In the genomic region with DNA sequence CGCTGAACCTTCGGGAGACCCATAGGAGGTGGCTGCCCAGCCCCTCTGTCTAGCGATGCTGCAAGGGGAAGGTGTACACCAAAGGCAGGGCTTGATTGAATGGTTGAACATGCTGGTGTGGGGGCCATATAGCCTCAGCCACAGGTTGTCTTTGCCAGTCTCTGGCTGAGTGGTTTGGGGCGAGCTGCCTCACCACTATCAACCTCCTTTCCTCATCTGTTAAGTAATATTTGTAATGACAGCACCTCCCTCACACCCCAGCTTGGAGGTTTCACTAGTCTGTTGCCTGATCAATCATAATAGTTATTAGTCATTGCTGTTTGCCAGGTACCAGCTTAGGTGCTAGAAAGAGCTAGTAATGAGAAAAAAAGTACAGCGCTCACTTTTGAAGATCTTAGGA, we compare ENCODE assay signal across 14 cellular contexts.
DNase-seq lines count a peak whose midpoint lies in the region; ATAC-seq lines count a peak whose summit lies in the region.
"Had no signal": no experiment of that assay in that cellular context is flagged by ENCODE, and none has a peak within 500 bp of the region (broad histone marks: within the 10 kb centered on the region; RNA-seq: fewer than 3 reads in every experiment).

No MANE protein-coding gene starts in this region.

- H3K27ac Mint-ChIP-seq in activated T-cell treated with anti-CD3 and anti-CD28 coated beads, Interleukin-2, amount 50 U/mL, for 24 hours = peak overlapping the region; percentile 82
- H3K27ac Mint-ChIP-seq in activated naive CD8-positive, alpha-beta T cell treated with anti-CD3 and anti-CD28 coated beads, Interleukin-2, amount 50 U/mL, for 24 hours = peak overlapping the region; percentile 17

- no peak for DNase-seq in activated T-cell treated with anti-CD3 and anti-CD28 coated beads, Interleukin-2, amount 50 U/mL, for 24 hours
- no peak for DNase-seq in activated T-cell treated with anti-CD3 and anti-CD28 coated beads, Interleukin-2, amount 50 U/mL, for 1 hour
- DNase-seq in T-helper 2 cell (peak in 3 of 5 experiments; percentile 26 to 82 (median 40)), NAMALWA (ENCODE audit: low spot score) (no peak), DMS79 treated with DMSO at 0.1 percent for 48 hours (lab: John Stamatoyannopoulos, UW) (no peak)
- DNase-seq in activated naive CD8-positive, alpha-beta T cell treated with anti-CD3 and anti-CD28 coated beads, Interleukin-2, amount 50 U/mL, for 24 hours = peak; percentile 36
- peak; percentile 33 to 47 for DNase-seq in stimulated activated CD8-positive, alpha-beta memory T cell treated with anti-CD3 and anti-CD28 coated beads, Interleukin-15, amount 100 ng/mL, for 48 hours (ENCODE audit: low read depth in 2 of 2)
- DNase-seq: anterior cingulate cortex, Caco-2, foreskin fibroblast, KG1, left ventricle myocardium superior, NCI-H1092 treated with DMSO at 0.1 percent for 48 hours had no signal

- peak overlapping the region; percentile 8 for H3K4me3 Mint-ChIP-seq in activated T-cell treated with anti-CD3 and anti-CD28 coated beads, Interleukin-2, amount 50 U/mL, for 24 hours
- H3K4me3 Mint-ChIP-seq in activated naive CD8-positive, alpha-beta T cell treated with anti-CD3 and anti-CD28 coated beads, Interleukin-2, amount 50 U/mL, for 24 hours = no peak overlapping the region

- peak; percentile 48 for ATAC-seq in activated naive CD8-positive, alpha-beta T cell treated with anti-CD3 and anti-CD28 coated beads, Interleukin-2, amount 50 U/mL, for 24 hours
- no peak for ATAC-seq in HG02588 (IDR thresholded peaks at IDR 0.05; ENCODE audit: unreplicated experiment)
- ATAC-seq: left ventricle myocardium superior had no signal

- H3K27me3 Mint-ChIP-seq in activated T-cell treated with anti-CD3 and anti-CD28 coated beads, Interleukin-2, amount 50 U/mL, for 24 hours = no peaks in the 10 kb centered on the region
- H3K27me3 Mint-ChIP-seq in activated naive CD8-positive, alpha-beta T cell treated with anti-CD3 and anti-CD28 coated beads, Interleukin-2, amount 50 U/mL, for 24 hours = no peaks in the 10 kb centered on the region

- peaks cover 94% of the 10 kb centered on the region for H3K4me1 Mint-ChIP-seq in activated T-cell treated with anti-CD3 and anti-CD28 coated beads, Interleukin-2, amount 50 U/mL, for 24 hours (ENCODE audit: low read depth)
- H3K4me1 Mint-ChIP-seq in activated naive CD8-positive, alpha-beta T cell treated with anti-CD3 and anti-CD28 coated beads, Interleukin-2, amount 50 U/mL, for 24 hours = peaks cover 82% of the 10 kb centered on the region

- H3K36me3 Mint-ChIP-seq in activated T-cell treated with anti-CD3 and anti-CD28 coated beads, Interleukin-2, amount 50 U/mL, for 24 hours (ENCODE audit: low read depth) = peaks cover 25% of the 10 kb centered on the region
- H3K36me3 Mint-ChIP-seq in activated naive CD8-positive, alpha-beta T cell treated with anti-CD3 and anti-CD28 coated beads, Interleukin-2, amount 50 U/mL, for 24 hours (ENCODE audit: low read depth) = peaks cover 13% of the 10 kb centered on the region

- no peaks in the 10 kb centered on the region for H3K9me3 Mint-ChIP-seq in activated T-cell treated with anti-CD3 and anti-CD28 coated beads, Interleukin-2, amount 50 U/mL, for 24 hours
- no peaks in the 10 kb centered on the region for H3K9me3 Mint-ChIP-seq in activated naive CD8-positive, alpha-beta T cell treated with anti-CD3 and anti-CD28 coated beads, Interleukin-2, amount 50 U/mL, for 24 hours

Comparison
In these comparisons a context has a peak if more than half of its experiments do, and no peak if none do; other contexts are left out.
1. DNase-seq: peak in T-helper 2 cell (3 of 5), activated naive CD8-positive, alpha-beta T cell treated with anti-CD3 and anti-CD28 coated beads, Interleukin-2, amount 50 U/mL, for 24 hours (single experiment) and stimulated activated CD8-positive, alpha-beta memory T cell treated with anti-CD3 and anti-CD28 coated beads, Interleukin-15, amount 100 ng/mL, for 48 hours (2 of 2); none in activated T-cell treated with anti-CD3 and anti-CD28 coated beads, Interleukin-2, amount 50 U/mL, for 24 hours (single experiment), activated T-cell treated with anti-CD3 and anti-CD28 coated beads, Interleukin-2, amount 50 U/mL, for 1 hour (single experiment), NAMALWA (single experiment) and DMS79 treated with DMSO at 0.1 percent for 48 hours (single experiment).